ENCODE assay signal across 1 cellular context in the genomic region with DNA sequence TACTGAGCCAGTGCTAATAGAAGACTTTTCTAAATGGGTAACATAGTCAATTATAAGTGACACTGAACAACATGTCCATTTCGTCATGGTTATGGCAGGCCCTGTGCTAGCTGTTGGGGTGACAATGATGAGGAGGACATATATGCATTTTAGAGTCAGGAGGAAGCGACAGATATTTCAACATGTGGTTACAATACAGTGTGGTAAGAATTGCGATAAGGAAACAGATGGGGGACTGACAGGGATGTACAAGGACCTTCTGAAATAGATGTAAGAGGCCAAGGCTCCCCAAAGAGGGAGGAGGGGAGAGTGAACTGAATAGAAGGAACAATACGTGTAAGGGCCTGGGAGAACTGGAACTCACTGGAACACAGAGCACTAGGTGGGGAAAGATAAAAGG.
TF ChIP-seq lines count a peak whose summit lies in the region.

No MANE protein-coding gene starts in this region.

TF ChIP-seq in H1, 55 proteins besides CTCF, POLR2A, EP300 and RAD21:
- TF ChIP-seq POU5F1 (IDR thresholded peaks at IDR 0.05; ENCODE audit: low read depth, low read length) = no peak
- no peak for TF ChIP-seq NANOG (IDR thresholded peaks at IDR 0.05; ENCODE audit: insufficient read depth, low read depth, low read length, poor library complexity, severe bottlenecking)
